Comparison of ENCODE assay signal across 16 cellular contexts in the genomic region with DNA sequence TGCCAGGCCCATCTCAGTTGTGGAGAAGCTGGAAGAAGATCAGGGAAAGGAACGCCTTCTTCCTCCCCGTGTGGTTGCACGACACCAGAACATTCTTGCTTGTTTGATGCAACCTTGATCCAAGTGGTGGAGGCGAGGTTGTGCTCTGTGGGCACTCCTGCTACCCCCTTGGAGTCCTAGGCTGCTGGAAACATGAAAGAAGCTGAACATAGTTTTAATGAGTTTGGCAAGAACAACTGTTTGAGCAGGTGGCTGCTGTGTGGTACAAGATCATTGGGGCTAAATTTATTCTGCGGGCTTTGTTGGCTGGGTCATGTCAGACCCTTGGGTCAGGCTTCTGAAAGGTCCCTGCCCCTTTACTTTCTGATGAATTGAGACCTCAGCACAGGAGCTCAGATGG.
"Had no signal": no experiment of that assay in that cellular context is flagged by ENCODE, and none has a peak within 500 bp of the region (broad histone marks: within the 10 kb centered on the region; RNA-seq: fewer than 3 reads in every experiment).

No MANE protein-coding gene starts in this region.

- H3K9me3 ChIP-seq: SJSA1 had no signal

- H3K36me3 ChIP-seq: SJSA1 had no signal

- H3K4me3 ChIP-seq: SJSA1, SK-N-MC had no signal

- DNase-seq: KBM-7, MV-4-11, NCI-H1048, NCI-H1417, NCI-H146, NCI-H1930, NCI-H2081, NCI-H2107, NCI-H226, NCI-H510A, NCI-H774, Right ventricle myocardium superior, RPMI8226, SIG-M5 had no signal

- H3K27ac ChIP-seq: SJSA1, SK-N-MC had no signal
